Comparison of ENCODE assay signal across 28 cellular contexts in genomic region chr14:65826946-65827345, GRCh38.
"Had no signal": no experiment of that assay in that cellular context is flagged by ENCODE, and none has a peak within 500 bp of the region (broad histone marks: within the 10 kb centered on the region; RNA-seq: fewer than 3 reads in every experiment).

No MANE protein-coding gene starts in this region.

- H3K27me3 ChIP-seq: gastrocnemius medialis had no signal

- H3K9me3 Mint-ChIP-seq: activated CD4-positive, alpha-beta memory T cell treated with anti-CD3 and anti-CD28 coated beads for 36 hours; activated T-cell treated with anti-CD3 and anti-CD28 coated beads, Interleukin-2, amount 50 U/mL, for 24 hours; activated T-cell treated with anti-CD3 and anti-CD28 coated beads, Interleukin-2, amount 50 U/mL, for 72 hours; central memory CD8-positive, alpha-beta T cell; dendritic cell treated with granulocyte-macrophage colony-stimulating factor and Interleukin-4, amounts not matched to agents 40 ng/mL and 50 ng/mL, for 4 days had no signal

- H3K27ac ChIP-seq: brain microvascular endothelial cell, coronary artery, dorsolateral prefrontal cortex, esophagus muscularis mucosa, foreskin keratinocyte, gastrocnemius medialis had no signal

- DNase-seq: activated CD4-positive, alpha-beta memory T cell treated with anti-CD3 and anti-CD28 coated beads for 36 hours; activated CD4-positive, alpha-beta T cell treated with anti-CD3 and anti-CD28 coated beads for 36 hours; activated CD4-positive, alpha-beta T cell treated with anti-CD3 and anti-CD28 coated beads, Interleukin-2, amount 10 ng/mL, durations not matched to agents 24 days and 14 days; activated CD4-positive, CD25-positive, alpha-beta regulatory T cell; activated CD4-positive, CD25-positive, alpha-beta regulatory T cell treated with anti-CD3 and anti-CD28 coated beads, Interleukin-2, amount 50 U/mL, for 72 hours; activated CD8-positive, alpha-beta memory T cell treated with anti-CD3 and anti-CD28 coated beads, Interleukin-2, amount 50 U/mL, for 48 hours; activated gamma-delta T cell; activated naive CD4-positive, alpha-beta T cell; activated naive CD4-positive, alpha-beta T cell treated with anti-CD3 and anti-CD28 coated beads, Interleukin-2, amount 10 ng/mL, durations not matched to agents 7 days and 5 days; activated naive CD8-positive, alpha-beta T cell treated with anti-CD3 and anti-CD28 coated beads, Interleukin-2, amount 10 ng/mL, durations not matched to agents 7 days and 5 days; activated T-cell treated with anti-CD3 and anti-CD28 coated beads for 4 hours; activated T-cell treated with anti-CD3 and anti-CD28 coated beads, Interleukin-2, amount 50 U/mL, for 24 hours; activated T-cell treated with anti-CD3 and anti-CD28 coated beads, Interleukin-2, amount 50 U/mL, for 72 hours; anterior cingulate cortex; brain microvascular endothelial cell; dorsolateral prefrontal cortex; effector memory CD4-positive, alpha-beta T cell; erythroblast; foreskin keratinocyte; gastrocnemius medialis; glutamatergic neuron; T-helper 1 cell; T-helper 2 cell had no signal

- H3K4me1 ChIP-seq: esophagus muscularis mucosa, foreskin keratinocyte, gastrocnemius medialis had no signal

- ATAC-seq: activated CD4-positive, alpha-beta T cell treated with anti-CD3 and anti-CD28 coated beads for 36 hours; activated naive CD4-positive, alpha-beta T cell treated with anti-CD3 and anti-CD28 coated beads, Interleukin-2, amount 50 U/mL, for 72 hours; activated T-cell treated with anti-CD3 and anti-CD28 coated beads, Interleukin-2, amount 50 U/mL, for 72 hours; foreskin keratinocyte; gastrocnemius medialis had no signal

- H3K27me3 Mint-ChIP-seq: activated CD4-positive, alpha-beta memory T cell treated with anti-CD3 and anti-CD28 coated beads for 36 hours; activated CD4-positive, alpha-beta T cell treated with anti-CD3 and anti-CD28 coated beads for 36 hours; activated T-cell treated with anti-CD3 and anti-CD28 coated beads, Interleukin-2, amount 50 U/mL, for 24 hours; central memory CD8-positive, alpha-beta T cell had no signal

- H3K4me3 Mint-ChIP-seq: activated CD4-positive, alpha-beta memory T cell treated with anti-CD3 and anti-CD28 coated beads for 36 hours; activated CD4-positive, alpha-beta T cell treated with anti-CD3 and anti-CD28 coated beads for 36 hours; activated CD4-positive, alpha-beta T cell treated with anti-CD3 and anti-CD28 coated beads, Interleukin-2, amount 10 ng/mL, durations not matched to agents 24 days and 14 days; activated naive CD4-positive, alpha-beta T cell treated with anti-CD3 and anti-CD28 coated beads, Interleukin-2, amount 10 ng/mL, durations not matched to agents 7 days and 5 days; activated naive CD8-positive, alpha-beta T cell treated with anti-CD3 and anti-CD28 coated beads, Interleukin-2, amount 10 ng/mL, durations not matched to agents 7 days and 5 days; activated T-cell treated with anti-CD3 and anti-CD28 coated beads, Interleukin-2, amount 50 U/mL, for 24 hours; activated T-cell treated with anti-CD3 and anti-CD28 coated beads, Interleukin-2, amount 50 U/mL, for 72 hours; central memory CD8-positive, alpha-beta T cell; dendritic cell treated with granulocyte-macrophage colony-stimulating factor and Interleukin-4, amounts not matched to agents 40 ng/mL and 50 ng/mL, for 4 days had no signal

- H3K9me3 ChIP-seq: esophagus muscularis mucosa, gastrocnemius medialis had no signal

- H3K27ac Mint-ChIP-seq: activated CD4-positive, alpha-beta memory T cell treated with anti-CD3 and anti-CD28 coated beads for 36 hours; activated CD4-positive, alpha-beta T cell treated with anti-CD3 and anti-CD28 coated beads for 36 hours; activated CD4-positive, alpha-beta T cell treated with anti-CD3 and anti-CD28 coated beads, Interleukin-2, amount 10 ng/mL, durations not matched to agents 24 days and 14 days; activated naive CD4-positive, alpha-beta T cell treated with anti-CD3 and anti-CD28 coated beads, Interleukin-2, amount 10 ng/mL, durations not matched to agents 7 days and 5 days; activated T-cell treated with anti-CD3 and anti-CD28 coated beads, Interleukin-2, amount 50 U/mL, for 24 hours; activated T-cell treated with anti-CD3 and anti-CD28 coated beads, Interleukin-2, amount 50 U/mL, for 72 hours; dendritic cell treated with granulocyte-macrophage colony-stimulating factor and Interleukin-4, amounts not matched to agents 40 ng/mL and 50 ng/mL, for 4 days had no signal

- H3K36me3 Mint-ChIP-seq: activated CD4-positive, alpha-beta memory T cell treated with anti-CD3 and anti-CD28 coated beads for 36 hours; activated naive CD4-positive, alpha-beta T cell treated with anti-CD3 and anti-CD28 coated beads, Interleukin-2, amount 50 U/mL, for 72 hours had no signal

- H3K4me3 ChIP-seq: coronary artery, dorsolateral prefrontal cortex, esophagus muscularis mucosa, gastrocnemius medialis had no signal

- H3K36me3 ChIP-seq: brain microvascular endothelial cell, esophagus muscularis mucosa, gastrocnemius medialis had no signal
